Comparison of ENCODE assay signal across 8 cellular contexts in genomic region chr22:21652010-21652546, GRCh38. TPM values are rescaled to one million over a fixed set of nuclear protein-coding genes. Genes with fewer than 3 reads are reported as not detected.
A peak's percentile ranks its signal among the peaks of the same experiment; 100 is the strongest.
DNase-seq lines count a peak whose midpoint lies in the region; ATAC-seq lines count a peak whose summit lies in the region.

No MANE protein-coding gene starts in this region.

- H3K79me2 ChIP-seq in Karpas-422 (ENCODE audit: low read length) = peaks cover 11% of the 10 kb centered on the region

- peak overlapping the region; percentile 77 for H2AFZ ChIP-seq in Karpas-422 (ENCODE audit: low read length)
- peak overlapping the region; percentile 91 for H2AFZ ChIP-seq in neuronal stem cell (ENCODE audit: low read length)

- peak overlapping the region; percentile 94 for H3K4me2 ChIP-seq in Karpas-422 (ENCODE audit: low read depth, low read length, poor library complexity, severe bottlenecking)
- peak overlapping the region; percentile 80 for H3K4me2 ChIP-seq in neuronal stem cell (ENCODE audit: insufficient read depth, low read length, poor library complexity, severe bottlenecking)

- peak overlapping the region; percentile 97 for H2BK15ac ChIP-seq in neuronal stem cell (ENCODE audit: low read length)

- H3K23ac ChIP-seq in neuronal stem cell (ENCODE audit: low read depth, low read length, poor library complexity) = peak overlapping the region; percentile 100

- H3K9me2 ChIP-seq in Karpas-422 (replicated peaks; ENCODE audit: insufficient read depth, low read length) = no peaks in the 10 kb centered on the region

- peaks cover 26% of the 10 kb centered on the region for H3K4me1 ChIP-seq in Karpas-422 (ENCODE audit: low read length)
- H3K4me1 ChIP-seq in neuronal stem cell (ENCODE audit: control insufficient read depth in 2 of 2, insufficient read depth in 1 of 2, low read depth in 1 of 2, low read length in 2 of 2) = peaks cover 25 to 33% of the 10 kb centered on the region in 2 donors
- peaks cover 13% of the 10 kb centered on the region for H3K4me1 ChIP-seq in stomach smooth muscle (ENCODE audit: control insufficient read depth, insufficient read depth, low read length)

- peak overlapping the region; percentile 100 for H3K18ac ChIP-seq in neuronal stem cell (ENCODE audit: low read length)

- peak; percentile 89 for ATAC-seq in GM21786 (IDR thresholded peaks at IDR 0.05; ENCODE audit: unreplicated experiment)

- peak overlapping the region; percentile 99 for H4K91ac ChIP-seq in neuronal stem cell (ENCODE audit: low read depth, low read length, poor library complexity)

- no peaks in the 10 kb centered on the region for H3K27me3 ChIP-seq in Karpas-422 (ENCODE audit: low read length)
- no peaks in the 10 kb centered on the region for H3K27me3 ChIP-seq in neuronal stem cell (ENCODE audit: control insufficient read depth in 3 of 3, insufficient read depth in 3 of 3, low read depth in 1 of 3, low read length in 3 of 3)
- H3K27me3 ChIP-seq in stomach smooth muscle (ENCODE audit: control insufficient read depth in 1 of 2, insufficient read depth in 2 of 2, low read length in 2 of 2) = peaks cover 6 to 7% of the 10 kb centered on the region in 2 donors

- peak overlapping the region; percentile 80 for H3K9ac ChIP-seq in Karpas-422 (ENCODE audit: low read length)
- peak overlapping the region; percentile 100 for H3K9ac ChIP-seq in neuronal stem cell (ENCODE audit: low read depth, low read length, poor library complexity)
- no peak overlapping the region for H3K9ac ChIP-seq in stomach smooth muscle (ENCODE audit: low read length in 2 of 2)

- peak overlapping the region; percentile 95 for H3K14ac ChIP-seq in neuronal stem cell (ENCODE audit: low read length)

- H3K27ac ChIP-seq in Karpas-422 (ENCODE audit: low read length) = peak overlapping the region; percentile 44; the same call in 1 of the 2 replicates
- peak overlapping the region; percentile 98 for H3K27ac ChIP-seq in neuronal stem cell (replicated peaks; ENCODE audit: low read length)
- H3K27ac ChIP-seq in stomach smooth muscle (ENCODE audit: low read length) = no peak overlapping the region

- no peaks in the 10 kb centered on the region for H3K9me3 ChIP-seq in Karpas-422 (ENCODE audit: low read length)
- no peaks in the 10 kb centered on the region for H3K9me3 ChIP-seq in neuronal stem cell (replicated peaks in 1 of 2; ENCODE audit: control insufficient read depth in 2 of 2, insufficient read depth in 1 of 2, low read depth in 1 of 2, low read length in 2 of 2)
- H3K9me3 ChIP-seq in stomach smooth muscle (ENCODE audit: control insufficient read depth in 2 of 2, low read length in 2 of 2) = no peaks in the 10 kb centered on the region

- H4K20me1 ChIP-seq in Karpas-422 (ENCODE audit: insufficient read depth, low read depth, low read length) = no peaks in the 10 kb centered on the region

- H2BK120ac ChIP-seq in neuronal stem cell (ENCODE audit: low read depth, low read length) = peak overlapping the region; percentile 99

- H3K4ac ChIP-seq in neuronal stem cell (ENCODE audit: low read length) = peak overlapping the region; percentile 99

- H2BK12ac ChIP-seq in neuronal stem cell (ENCODE audit: low read length) = peak overlapping the region; percentile 100

- DNase-seq in EL = peak; percentile 91
- DNase-seq in Karpas-422 = peak; percentile 97
- DNase-seq in SHP77 treated with DMSO at 0.1 percent for 48 hours (lab: John Stamatoyannopoulos, UW) = peak; percentile 71
- peak; percentile 95 for DNase-seq in activated effector memory CD4-positive, alpha-beta T cell treated with anti-CD3 and anti-CD28 coated beads, Interleukin-2, amount 50 U/mL, for 16 hours
- DNase-seq in foreskin melanocyte = peak; percentile 86
- peak; percentile 91 for DNase-seq in neuronal stem cell (ENCODE audit: low spot score)

- H2BK5ac ChIP-seq in neuronal stem cell (ENCODE audit: low read length) = peak overlapping the region; percentile 100

- H4K8ac ChIP-seq in neuronal stem cell (ENCODE audit: low read depth, low read length) = no peak overlapping the region

- peaks cover 18% of the 10 kb centered on the region for H3K79me1 ChIP-seq in neuronal stem cell (ENCODE audit: low read depth, low read length)

- peaks cover 4% of the 10 kb centered on the region; the same call in 1 of the 2 replicates for H3K36me3 ChIP-seq in Karpas-422 (ENCODE audit: insufficient read depth, low read length)
- H3K36me3 ChIP-seq in neuronal stem cell (replicated peaks in 1 of 2; ENCODE audit: control insufficient read depth in 2 of 2, insufficient read depth in 2 of 2, low read length in 2 of 2) = peaks cover 29 to 55% of the 10 kb centered on the region in 2 donors
- H3K36me3 ChIP-seq in stomach smooth muscle (ENCODE audit: control insufficient read depth in 2 of 2, insufficient read depth in 2 of 2, low read length in 2 of 2) = no peaks in the 10 kb centered on the region

- WGBS in neuronal stem cell (ENCODE audit: extremely low coverage in 2 of 2, insufficient read length in 2 of 2, insufficient replicate concordance in 1 of 2), 2 donors = no CpG with 5 or more reads among the region's 44 CpGs

- H3K4me3 ChIP-seq in Karpas-422 (ENCODE audit: low read length) (peak overlapping the region; percentile 77), neuronal stem cell (ENCODE audit: low read length in 2 of 2) (peak overlapping the region; percentile 97 to 98), stomach smooth muscle (ENCODE audit: low read length in 2 of 2) (peak overlapping the region; percentile 58 to 79)

- H2AK5ac ChIP-seq in neuronal stem cell (ENCODE audit: low read depth, low read length) = peak overlapping the region; percentile 100

RNA-seq across cellular contexts. Expression of gene SDF2L1, which starts 10.0 kb away (rescaled TPM):
- total RNA-seq in Karpas-422 (2014; rRNA removed; shearing (Covaris generic); ENCODE audit: low replicate concordance) = 19.0 and 72.9 TPM in 2 replicates
- polyA plus RNA-seq in neuronal stem cell (2013, experiment 1 of 2) = 9.6 TPM
- 9.4 TPM for polyA plus RNA-seq in neuronal stem cell (2013, experiment 2 of 2)

RNA-seq across cellular contexts. Expression of gene PPIL2, which starts 13.7 kb away (rescaled TPM):
- 32.8 and 39.6 TPM in 2 replicates for total RNA-seq in Karpas-422 (2014; rRNA removed; shearing (Covaris generic); ENCODE audit: low replicate concordance)
- 23.0 TPM for polyA plus RNA-seq in neuronal stem cell (2013, experiment 1 of 2)
- polyA plus RNA-seq in neuronal stem cell (2013, experiment 2 of 2) = 23.7 TPM

RNA-seq across cellular contexts. Expression of gene CCDC116, which starts 19.5 kb away (rescaled TPM):
- total RNA-seq in Karpas-422 (2014; rRNA removed; shearing (Covaris generic); ENCODE audit: low replicate concordance) = 0.11 and 1.3 TPM in 2 replicates
- polyA plus RNA-seq in neuronal stem cell (2013, experiment 1 of 2) = 0.10 TPM
- polyA plus RNA-seq in neuronal stem cell (2013, experiment 2 of 2) = 0.18 TPM

RNA-seq across cellular contexts. Expression of gene YDJC, which starts 22.3 kb away (rescaled TPM):
- 59.1 and 109 TPM in 2 replicates for total RNA-seq in Karpas-422 (2014; rRNA removed; shearing (Covaris generic); ENCODE audit: low replicate concordance)
- 14.9 TPM for polyA plus RNA-seq in neuronal stem cell (2013, experiment 1 of 2)
- polyA plus RNA-seq in neuronal stem cell (2013, experiment 2 of 2) = 14.0 TPM

Comparison
In these comparisons a context has a peak if more than half of its experiments do, and no peak if none do; other contexts are left out.
1. H3K9ac ChIP-seq: peak in Karpas-422 (single experiment) and neuronal stem cell (single experiment); none in stomach smooth muscle (0 of 2).
2. Peak in every context shown above with its lines, with median percentiles within 50 percentile points of each other: DNase-seq and H3K4me3 ChIP-seq.